23 cellular contexts compared by ENCODE assay signal in the genomic region with DNA sequence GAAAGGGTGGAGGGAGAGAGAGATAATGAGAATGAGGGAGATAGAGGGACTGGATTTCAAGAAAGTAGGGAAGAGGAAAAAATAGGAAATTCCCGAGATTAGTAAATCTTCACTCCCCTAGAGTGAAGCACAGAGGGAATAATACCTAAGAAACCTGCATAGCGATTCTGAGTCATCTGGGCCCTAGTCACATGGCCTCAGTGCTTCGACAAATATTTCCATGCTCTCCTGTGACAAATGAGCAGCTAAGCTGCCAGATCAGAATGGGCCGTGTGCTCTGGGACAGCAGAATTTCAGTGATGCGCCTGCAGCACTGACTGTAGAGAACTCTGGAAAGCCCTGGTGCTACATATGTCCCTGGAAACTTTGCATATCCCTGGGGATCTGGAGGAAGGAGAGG. TPM values are rescaled to one million over a fixed set of nuclear protein-coding genes. Genes with fewer than 3 reads are reported as not detected.
"Had no signal": no experiment of that assay in that cellular context is flagged by ENCODE, and none has a peak within 500 bp of the region (broad histone marks: within the 10 kb centered on the region; RNA-seq: fewer than 3 reads in every experiment).

No MANE protein-coding gene starts in this region.

- H3K4me3 ChIP-seq: colonic mucosa, heart left ventricle, left ventricle myocardium inferior, lower lobe of right lung, right atrium auricular region, sigmoid colon, skin epidermis, testis, tibial nerve had no signal

- FAIRE-seq: endothelial cell of umbilical vein, frontal cortex, keratinocyte had no signal

- H3K4me1 ChIP-seq: colonic mucosa, heart left ventricle, left ventricle myocardium inferior, lower lobe of right lung, right atrium auricular region, sigmoid colon, testis, tibial nerve had no signal

- H3K27ac ChIP-seq: colonic mucosa, heart left ventricle, left ventricle myocardium inferior, lower lobe of right lung, right atrium auricular region, sigmoid colon, skin epidermis, testis, tibial nerve had no signal

- H3K9me3 ChIP-seq: colonic mucosa, heart left ventricle, left ventricle myocardium inferior, lower lobe of right lung, right atrium auricular region, testis, tibial nerve had no signal

- DNase-seq: colonic mucosa; dermis blood vessel endothelial cell; heart left ventricle; hippocampal formation; left cardiac atrium; left ventricle myocardium inferior; lower lobe of right lung; midbrain; posterior cingulate gyrus; sigmoid colon; stimulated activated CD4-positive, alpha-beta T cell treated with anti-CD3 and anti-CD28 coated beads, Interleukin-2, amount 100 ng/mL, for 24 hours; stimulated activated CD4-positive, alpha-beta T cell treated with anti-CD3 and anti-CD28 coated beads, Interleukin-4, amount 100 ng/mL, for 4 hours; stimulated activated naive B cell treated with anti-CD40 and anti-IgM and Interleukin-4, amounts not matched to agents 10 μg/mL and 1 μg/mL and 100 μg/mL, for 72 hours; stimulated activated naive CD8-positive, alpha-beta T cell treated with anti-CD3 and anti-CD28 coated beads, Interleukin-15, amount 100 ng/mL, for 72 hours; testis had no signal

- H3K36me3 ChIP-seq: colonic mucosa, heart left ventricle, left ventricle myocardium inferior, lower lobe of right lung, right atrium auricular region, sigmoid colon, tibial nerve had no signal

- H3K27me3 ChIP-seq: colonic mucosa, heart left ventricle, right atrium auricular region, sigmoid colon, testis, tibial nerve had no signal

RNA-seq across cellular contexts. Expression of a gene that starts 48.6 kb away (rescaled TPM):
- total RNA-seq: endothelial cell of umbilical vein; natural killer cell treated with Interleukin-12 subunit alpha and Interleukin-12 subunit beta and Interleukin-15 and Interleukin-18, amount 100 ng/mL, for 72 hours; pulmonary artery endothelial cell had no signal
- polyA plus RNA-seq: endothelial cell of umbilical vein had no signal
